In genomic region chr6:137044366-137045220, GRCh38 we compare ENCODE assay signal across 8 cellular contexts. TPM values are rescaled to one million over a fixed set of nuclear protein-coding genes. Genes with fewer than 3 reads are reported as not detected.
DNase-seq lines count a peak whose midpoint lies in the region; ATAC-seq and TF ChIP-seq lines count a peak whose summit lies in the region.

TSS of gene IL20RA (minus strand) at chr6:137044965. CDS start at chr6:137044728, 237 bp downstream.

- peak within 1 kb of the TSS; percentile 80 for H3K4me3 ChIP-seq in psoas muscle

- peaks cover 2% of the 10 kb centered on the region for H3K36me3 Mint-ChIP-seq in activated naive CD8-positive, alpha-beta T cell treated with anti-CD3 and anti-CD28 coated beads, Interleukin-2, amount 50 U/mL, for 24 hours (ENCODE audit: low read depth)

- H3K4me3 Mint-ChIP-seq in activated naive CD8-positive, alpha-beta T cell treated with anti-CD3 and anti-CD28 coated beads, Interleukin-2, amount 50 U/mL, for 24 hours, result peak within 1 kb of the TSS; percentile 78

- ATAC-seq in activated naive CD8-positive, alpha-beta T cell treated with anti-CD3 and anti-CD28 coated beads, Interleukin-2, amount 50 U/mL, for 24 hours, result no peak
- ATAC-seq in psoas muscle (peak; percentile 30 to 61 (median 36)), GM21619 (IDR thresholded peaks at IDR 0.05; ENCODE audit: unreplicated experiment) (no peak), HG02981 (IDR thresholded peaks at IDR 0.05; ENCODE audit: unreplicated experiment) (no peak), HG03571 (IDR thresholded peaks at IDR 0.05; ENCODE audit: unreplicated experiment) (no peak)

- H3K9me3 ChIP-seq in psoas muscle, result no peaks in the 10 kb centered on the region

- no peak within 1 kb of the TSS for H3K27ac ChIP-seq in psoas muscle

- H3K4me1 Mint-ChIP-seq in activated naive CD8-positive, alpha-beta T cell treated with anti-CD3 and anti-CD28 coated beads, Interleukin-2, amount 50 U/mL, for 24 hours, result peaks cover 5% of the 10 kb centered on the region

- H3K9me3 Mint-ChIP-seq in activated naive CD8-positive, alpha-beta T cell treated with anti-CD3 and anti-CD28 coated beads, Interleukin-2, amount 50 U/mL, for 24 hours, result no peaks in the 10 kb centered on the region

- no peaks in the 10 kb centered on the region for H3K4me1 ChIP-seq in psoas muscle

- H3K27ac Mint-ChIP-seq in activated naive CD8-positive, alpha-beta T cell treated with anti-CD3 and anti-CD28 coated beads, Interleukin-2, amount 50 U/mL, for 24 hours, result peak within 1 kb of the TSS; percentile 21

- TF ChIP-seq CTCF in psoas muscle (IDR thresholded peaks at IDR 0.05), result no peak

- H3K27me3 Mint-ChIP-seq in activated naive CD8-positive, alpha-beta T cell treated with anti-CD3 and anti-CD28 coated beads, Interleukin-2, amount 50 U/mL, for 24 hours, result peaks cover 76% of the 10 kb centered on the region

- intact Hi-C loops in psoas muscle (cut with DNase I), result no loop called here

- WGBS in psoas muscle, 3 donors, result 16 to 25% (median 17%) methylated on average over 46 to 83 of the region's 83 CpGs

- peaks cover 0 to 69% (median 7%) of the 10 kb centered on the region in 3 donors for H3K27me3 ChIP-seq in psoas muscle (ENCODE audit: insufficient read depth in 3 of 3, low read length in 2 of 3)

- no peaks in the 10 kb centered on the region for H3K36me3 ChIP-seq in psoas muscle (ENCODE audit: insufficient read depth in 1 of 2, low read depth in 1 of 2)

- DNase-seq in Daoy (ENCODE audit: low read depth) (peak; percentile 47), HT-29 (ENCODE audit: low spot score) (peak; percentile 78), hepatic stellate cell (ENCODE audit: low spot score) (peak; percentile 24), psoas muscle (peak; percentile 46 to 58)
- peak; percentile 3 for DNase-seq in activated naive CD8-positive, alpha-beta T cell treated with anti-CD3 and anti-CD28 coated beads, Interleukin-2, amount 50 U/mL, for 24 hours

RNA-seq across cellular contexts. Expression of gene IL20RA, which starts in this region (rescaled TPM):
- total RNA-seq in Daoy (2014; rRNA removed; shearing (Covaris generic)), result 0.27 and 0.57 TPM in 2 replicates
- 7.9 and 16.7 TPM in 2 replicates for total RNA-seq in HT-29 (2014; rRNA removed; shearing (Covaris generic))
- under 1 TPM in 3 of 4 donors, not detected in 1; 0.07 to 0.94 (median 0.40) TPM for total RNA-seq in psoas muscle
- polyA plus RNA-seq in psoas muscle, result under 1 TPM; 0.04 to 0.23 (median 0.05) TPM

Comparison
In these comparisons a context has a peak if more than half of its experiments do, and no peak if none do; other contexts are left out.
1. Peak in DNase-seq in Daoy; RNA of the gene not detected or under 1 TPM.
2. Peak in DNase-seq, ATAC-seq and H3K4me3 ChIP-seq in psoas muscle; RNA of the gene not detected or under 1 TPM.
3. DNase-seq: peak in every context shown above with its lines; median percentile 78 in HT-29; 52 in psoas muscle; 47 in Daoy; 24 in hepatic stellate cell; 3 in activated naive CD8-positive, alpha-beta T cell treated with anti-CD3 and anti-CD28 coated beads, Interleukin-2, amount 50 U/mL, for 24 hours.